In genomic region chr6:5302995-5303622, GRCh38 we compare ENCODE assay signal across 9 cellular contexts. TPM values are rescaled to one million over a fixed set of nuclear protein-coding genes. Genes with fewer than 3 reads are reported as not detected.
DNase-seq lines count a peak whose midpoint lies in the region; ATAC-seq and TF ChIP-seq lines count a peak whose summit lies in the region.
"Had no signal": no experiment of that assay in that cellular context is flagged by ENCODE, and none has a peak within 500 bp of the region (broad histone marks: within the 10 kb centered on the region; RNA-seq: fewer than 3 reads in every experiment).

No MANE protein-coding gene starts in this region.

- H3K4me1 Mint-ChIP-seq in activated T-cell treated with anti-CD3 and anti-CD28 coated beads, Interleukin-2, amount 50 U/mL, for 72 hours (ENCODE audit: low read depth) = peaks cover 74% of the 10 kb centered on the region

- TF ChIP-seq CTCF in heart left ventricle (IDR thresholded peaks at IDR 0.05) = peak; percentile 22 to 63 (median 46)

- ATAC-seq in HG02884 (IDR thresholded peaks at IDR 0.05; ENCODE audit: unreplicated experiment) (peak; percentile 58), heart left ventricle (peak; percentile 66 to 92 (median 90))
- peak; percentile 63 to 66 for ATAC-seq in activated T-cell treated with anti-CD3 and anti-CD28 coated beads, Interleukin-2, amount 50 U/mL, for 72 hours (replicated peaks in 1 of 2)

- peak overlapping the region; percentile 69 to 74 for H3K4me3 Mint-ChIP-seq in activated T-cell treated with anti-CD3 and anti-CD28 coated beads, Interleukin-2, amount 50 U/mL, for 72 hours

- no peaks in the 10 kb centered on the region for H3K27me3 ChIP-seq in heart left ventricle
- H3K27me3 ChIP-seq: BLaER1 treated with 17β-estradiol and CSF1 and Interleukin-3, amounts not matched to agents 10 nM and 100 nM had no signal

- DNase-seq in NCI-H524 (lab: John Stamatoyannopoulos, UW) (peak; percentile 37 to 79), NCI-H524 treated with DMSO at 0.1 percent for 48 hours (lab: John Stamatoyannopoulos, UW) (no peak), NCI-H748 (lab: John Stamatoyannopoulos, UW; ENCODE audit: unreplicated experiment) (peak; percentile 77), heart left ventricle (peak; percentile 27 to 68 (median 44)), SHP77 (lab: John Stamatoyannopoulos, UW) (no peak)
- peak; percentile 69 to 70 for DNase-seq in activated T-cell treated with anti-CD3 and anti-CD28 coated beads, Interleukin-2, amount 50 U/mL, for 72 hours
- peak; percentile 30 to 53 (median 38) for DNase-seq in stimulated activated CD4-positive, alpha-beta T cell treated with anti-CD3 and anti-CD28 coated beads, Interleukin-12 subunit alpha, Interleukin-12 subunit beta, amount 100 ng/mL, for 48 hours (ENCODE audit: low read depth in 2 of 3, low spot score in 1 of 3)

- H3K9me3 ChIP-seq in heart left ventricle = no peaks in the 10 kb centered on the region
- H3K9me3 ChIP-seq: BLaER1 treated with 17β-estradiol and CSF1 and Interleukin-3, amounts not matched to agents 10 nM and 100 nM had no signal

- no peaks in the 10 kb centered on the region for H3K9me3 Mint-ChIP-seq in activated T-cell treated with anti-CD3 and anti-CD28 coated beads, Interleukin-2, amount 50 U/mL, for 72 hours

- H3K36me3 Mint-ChIP-seq in activated T-cell treated with anti-CD3 and anti-CD28 coated beads, Interleukin-2, amount 50 U/mL, for 72 hours (ENCODE audit: insufficient read depth in 2 of 2) = no peaks in the 10 kb centered on the region

- TF ChIP-seq POLR2A in heart left ventricle (IDR thresholded peaks at IDR 0.05) = no peak

- intact Hi-C loops in heart left ventricle (cut with DNase I) = loop anchor here in 7 of 10 donors (2.0 to 10.0 kb wide), 8 partner anchors 81 to 248 kb away; no protein-coding TSS in a partner anchor

- no peaks in the 10 kb centered on the region for H3K27me3 Mint-ChIP-seq in activated T-cell treated with anti-CD3 and anti-CD28 coated beads, Interleukin-2, amount 50 U/mL, for 72 hours (ENCODE audit: low read depth)

- H3K4me3 ChIP-seq in heart left ventricle = no peak overlapping the region
- H3K4me3 ChIP-seq: BLaER1 treated with 17β-estradiol and CSF1 and Interleukin-3, amounts not matched to agents 10 nM and 100 nM had no signal

- peak overlapping the region; percentile 14 for H3K27ac Mint-ChIP-seq in activated T-cell treated with anti-CD3 and anti-CD28 coated beads, Interleukin-2, amount 50 U/mL, for 72 hours

- no peaks in the 10 kb centered on the region for H3K36me3 ChIP-seq in heart left ventricle

- H3K27ac ChIP-seq in heart left ventricle = no peak overlapping the region
- H3K27ac ChIP-seq: BLaER1 treated with 17β-estradiol and CSF1 and Interleukin-3, amounts not matched to agents 10 nM and 100 nM had no signal

- WGBS in heart left ventricle, 4 donors = 62 to 68% (median 63%) methylated on average over 10 of the region's 10 CpGs

- H3K4me1 ChIP-seq in heart left ventricle = peaks cover 0 to 17% (median 4%) of the 10 kb centered on the region in 12 donors

RNA-seq across cellular contexts. Expression of gene FARS2, which starts 41.8 kb away (rescaled TPM):
- 10 to 100 TPM; 23.9 to 26.0 TPM for total RNA-seq in activated T-cell treated with anti-CD3 and anti-CD28 coated beads, Interleukin-2, amount 50 U/mL, for 72 hours
- 10 to 100 TPM; 17.1 to 24.6 (median 20.5) TPM for total RNA-seq in heart left ventricle
- 10 to 100 TPM; 11.4 to 21.4 TPM for polyA plus RNA-seq in heart left ventricle

RNA-seq across cellular contexts. Expression of gene LYRM4, which starts 42.4 kb away (rescaled TPM):
- 10 to 100 TPM; 28.4 to 38.3 TPM for total RNA-seq in activated T-cell treated with anti-CD3 and anti-CD28 coated beads, Interleukin-2, amount 50 U/mL, for 72 hours
- total RNA-seq in heart left ventricle = 10 to 100 TPM; 18.8 to 39.7 (median 21.3) TPM
- polyA plus RNA-seq in heart left ventricle = 10 to 100 TPM; 21.0 to 22.0 TPM

Comparison
In these comparisons a context has a peak if more than half of its experiments do, and no peak if none do; other contexts are left out.
1. DNase-seq: peak in NCI-H524 (2 of 2), NCI-H748 (single experiment), activated T-cell treated with anti-CD3 and anti-CD28 coated beads, Interleukin-2, amount 50 U/mL, for 72 hours (2 of 2), heart left ventricle (5 of 5) and stimulated activated CD4-positive, alpha-beta T cell treated with anti-CD3 and anti-CD28 coated beads, Interleukin-12 subunit alpha, Interleukin-12 subunit beta, amount 100 ng/mL, for 48 hours (3 of 3); none in NCI-H524 treated with DMSO at 0.1 percent for 48 hours (single experiment) and SHP77 (0 of 2).
2. Peak in every context shown above with its lines, with median percentiles within 50 percentile points of each other: ATAC-seq.